Comparison of ENCODE assay signal across 12 cellular contexts in genomic region chr5:38554860-38555259, GRCh38. TPM values are rescaled to one million over a fixed set of nuclear protein-coding genes. Genes with fewer than 3 reads are reported as not detected.
DNase-seq lines count a peak whose midpoint lies in the region; ATAC-seq, FAIRE-seq and TF ChIP-seq lines count a peak whose summit lies in the region.
"Had no signal": no experiment of that assay in that cellular context is flagged by ENCODE, and none has a peak within 500 bp of the region (broad histone marks: within the 10 kb centered on the region; RNA-seq: fewer than 3 reads in every experiment).

No MANE protein-coding gene starts in this region.

- intact Hi-C loops in right cardiac atrium (cut with DNase I), result loop anchor here (5.0 to 10.0 kb wide), 5 partner anchors 102 to 250 kb away; no protein-coding TSS in a partner anchor

- DNase-seq in H54 (ENCODE audit: insufficient read length, low spot score) (no peak), right cardiac atrium (no peak), SK-N-DZ (ENCODE audit: low spot score) (no peak)
- DNase-seq in stimulated activated CD4-positive, alpha-beta T cell treated with anti-CD3 and anti-CD28 coated beads, Interleukin-2, amount 100 ng/mL, for 48 hours, result no peak
- DNase-seq in NK-92 treated with Interleukin-12 subunit alpha and Interleukin-12 subunit beta, amount 100 ng/mL, for 24 hours (lab: John Stamatoyannopoulos, UW), result no peak
- DNase-seq: activated CD4-positive, alpha-beta T cell treated with anti-CD3 and anti-CD28 coated beads for 36 hours; NCI-H524 treated with DMSO at 0.1 percent for 48 hours; stimulated activated CD8-positive, alpha-beta memory T cell treated with anti-CD3 and anti-CD28 coated beads, Interleukin-4, amount 100 ng/mL, for 48 hours had no signal

- ATAC-seq in right cardiac atrium (no peak), GM21786 (IDR thresholded peaks at IDR 0.05; ENCODE audit: unreplicated experiment) (no peak)
- ATAC-seq: activated CD4-positive, alpha-beta T cell treated with anti-CD3 and anti-CD28 coated beads for 36 hours had no signal

- 13% methylated on average over 4 of the region's 4 CpGs for WGBS in right cardiac atrium

- H3K9ac ChIP-seq in rectal smooth muscle tissue (ENCODE audit: low read length), result no peak overlapping the region

- no peak for TF ChIP-seq POLR2A in H54 (IDR thresholded peaks at IDR 0.05; ENCODE audit: low read depth, low read length)

- peak overlapping the region; percentile 99 for H3K27ac ChIP-seq in VCaP
- no peak overlapping the region for H3K27ac ChIP-seq in right cardiac atrium (ENCODE audit: low read length)
- H3K27ac ChIP-seq in rectal smooth muscle tissue (ENCODE audit: low read depth, low read length), result no peak overlapping the region
- H3K27ac ChIP-seq: neutrophil had no signal

- H3K4me1 ChIP-seq in right cardiac atrium (ENCODE audit: control insufficient read depth, insufficient read depth, low read length) (peaks cover 3% of the 10 kb centered on the region), rectal smooth muscle tissue (ENCODE audit: control insufficient read depth, insufficient read depth, low read length) (no peaks in the 10 kb centered on the region)

- H3K4me3 ChIP-seq in right cardiac atrium (ENCODE audit: low read length), result peak overlapping the region; percentile 99
- H3K4me3 ChIP-seq in rectal smooth muscle tissue (ENCODE audit: low read length), result peak overlapping the region; percentile 79

- H3K9me3 ChIP-seq in right cardiac atrium (ENCODE audit: control insufficient read depth, low read length), result peaks cover under 1% of the 10 kb centered on the region
- H3K9me3 ChIP-seq: neutrophil had no signal

- peak; percentile 15 for FAIRE-seq in H54 (lab: Jason Lieb, UNC)

- H3K36me3 ChIP-seq in rectal smooth muscle tissue (ENCODE audit: control insufficient read depth, insufficient read depth, low read length), result no peaks in the 10 kb centered on the region
- H3K36me3 ChIP-seq: neutrophil had no signal

- TF ChIP-seq CTCF in VCaP (conservative IDR thresholded peaks at IDR 0.05), result no peak

- H3K27me3 ChIP-seq in right cardiac atrium (ENCODE audit: control insufficient read depth, insufficient read depth) (no peaks in the 10 kb centered on the region), rectal smooth muscle tissue (ENCODE audit: control insufficient read depth, insufficient read depth, low read length) (no peaks in the 10 kb centered on the region)

RNA-seq across cellular contexts. Expression of gene LIFR, which starts 1.6 kb away (rescaled TPM):
- total RNA-seq in right cardiac atrium, result 10 to 100 TPM; 45.3 to 66.9 (median 63.4) TPM
- polyA plus RNA-seq in right cardiac atrium, result 16.8 TPM
- polyA plus RNA-seq in SK-N-DZ (2014; cell fraction: cytosol; rRNA removed), result 16.8 and 18.7 TPM in 2 replicates
- polyA plus RNA-seq in SK-N-DZ (2014; cell fraction: nucleus; rRNA removed), result 21.6 and 22.9 TPM in 2 replicates
